ENCODE assay signal across 1 cellular context in genomic region chr1:1658583-1659549, GRCh38.
TF ChIP-seq lines count a peak whose summit lies in the region.
"Not testable (repeated sequence)": the region's sequence is repeated elsewhere in the genome, so short reads cannot be mapped to it uniquely, and the experiment has no call there.

Gene CDK11B, minus strand, starts transcription at chr1:1659004. Its CDS starts 1,519 bp downstream, at chr1:1657485.

TF ChIP-seq in HepG2, 621 proteins besides CTCF, POLR2A, EP300 and RAD21 (continued from another document and continues in another):
- TF ChIP-seq E2F1 (CRISPR knock-in tag; IDR thresholded peaks at IDR 0.05) = peak; percentile 44; the same call in 1 of the 2 replicates
- peak; percentile 39; the same call in 1 of the 2 replicates for TF ChIP-seq MNT (IDR thresholded peaks at IDR 0.05)
- TF ChIP-seq ZBTB25 (CRISPR knock-in tag; IDR thresholded peaks at IDR 0.05) = peak; percentile 100
- peak; percentile 58; the same call in 1 of the 2 replicates for TF ChIP-seq ETV5 (CRISPR knock-in tag; IDR thresholded peaks at IDR 0.05; ENCODE audit: borderline replicate concordance)
- peak; percentile 99 for TF ChIP-seq ZHX2 (IDR thresholded peaks at IDR 0.05; ENCODE audit: low read depth)
- TF ChIP-seq ZHX2 (CRISPR knock-in tag; IDR thresholded peaks at IDR 0.05; ENCODE audit: borderline replicate concordance); NONO (IDR thresholded peaks at IDR 0.05); SOX6 (IDR thresholded peaks at IDR 0.05): not testable (repeated sequence)
- peak; percentile 91 for TF ChIP-seq KMT2B (CRISPR knock-in tag; IDR thresholded peaks at IDR 0.05)
- TF ChIP-seq NONO (CRISPR knock-in tag; conservative IDR thresholded peaks at IDR 0.05) = 0 out of 2 replicates have a peak, but pooled peaks have one; percentile 33
- peak; percentile 56; the same call in 1 of the 2 replicates for TF ChIP-seq ZFX (CRISPR knock-in tag; IDR thresholded peaks at IDR 0.05; ENCODE audit: low read depth)
- TF ChIP-seq ZFY (CRISPR knock-in tag; IDR thresholded peaks at IDR 0.05) = peak; percentile 31; the same call in 1 of the 2 replicates
- peak; percentile 59 for TF ChIP-seq TEAD3 (CRISPR knock-in tag; optimal IDR thresholded peaks at IDR 0.05; ENCODE audit: borderline replicate concordance)
- TF ChIP-seq MED1 (CRISPR knock-in tag; IDR thresholded peaks at IDR 0.05) = peak; percentile 30; the same call in 1 of the 2 replicates
- TF ChIP-seq YY1 (IDR thresholded peaks at IDR 0.05; ENCODE audit: insufficient read depth, insufficient replicate concordance, low read depth, low read length) = peak; percentile 11
- TF ChIP-seq GATAD2A (CRISPR knock-in tag; IDR thresholded peaks at IDR 0.05) = 0 out of 2 replicates have a peak, but pooled peaks have one; percentile 22
- TF ChIP-seq ZNF703 (CRISPR knock-in tag; IDR thresholded peaks at IDR 0.05; ENCODE audit: borderline replicate concordance) = 0 out of 2 replicates have a peak, but pooled peaks have one; percentile 37
- TF ChIP-seq ELF1 (CRISPR knock-in tag; IDR thresholded peaks at IDR 0.05) = peak; percentile 95
- TF ChIP-seq ELF3 (CRISPR knock-in tag; IDR thresholded peaks at IDR 0.05) = peak; percentile 9; the same call in 1 of the 2 replicates
- TF ChIP-seq ARNT2 (CRISPR knock-in tag; IDR thresholded peaks at IDR 0.05; ENCODE audit: low read depth) = 0 out of 2 replicates have a peak, but pooled peaks have one; percentile 35
- TF ChIP-seq ATF4 (CRISPR knock-in tag; IDR thresholded peaks at IDR 0.05) = peak in 1 of 2 experiments; percentile 29; a peak in 1 of 4 replicates
- TF ChIP-seq ZNF350 (CRISPR knock-in tag; IDR thresholded peaks at IDR 0.05; ENCODE audit: borderline replicate concordance, low read depth) = peak; percentile 33; the same call in 1 of the 2 replicates
- peak; percentile 66; the same call in 1 of the 2 replicates for TF ChIP-seq PRDM10 (CRISPR knock-in tag; IDR thresholded peaks at IDR 0.05; ENCODE audit: low read depth)
- TF ChIP-seq STAG1 (CRISPR knock-in tag; IDR thresholded peaks at IDR 0.05) = 0 out of 2 replicates have a peak, but pooled peaks have one; percentile 22
- TF ChIP-seq KAT8 (CRISPR knock-in tag; IDR thresholded peaks at IDR 0.05) = peak; percentile 96
- peak; percentile 98 for TF ChIP-seq ZHX1 (CRISPR knock-in tag; IDR thresholded peaks at IDR 0.05; ENCODE audit: low read depth)
- peak; percentile 18; the same call in 1 of the 2 replicates for TF ChIP-seq SOX6 (CRISPR knock-in tag; IDR thresholded peaks at IDR 0.05)
- TF ChIP-seq ZNF800 (CRISPR knock-in tag; IDR thresholded peaks at IDR 0.05) = 0 out of 2 replicates have a peak, but pooled peaks have one; percentile 28
- TF ChIP-seq ESRRA (CRISPR knock-in tag; IDR thresholded peaks at IDR 0.05; ENCODE audit: low read depth) = 0 out of 2 replicates have a peak, but pooled peaks have one; percentile 25
- TF ChIP-seq FOXK2 (IDR thresholded peaks at IDR 0.05) = peak; percentile 56; the same call in 1 of the 2 replicates
- peak; percentile 81; the same call in 1 of the 2 replicates for TF ChIP-seq PPARG (CRISPR knock-in tag; conservative IDR thresholded peaks at IDR 0.05)
